Comparison of ENCODE assay signal across 8 cellular contexts in the genomic region with DNA sequence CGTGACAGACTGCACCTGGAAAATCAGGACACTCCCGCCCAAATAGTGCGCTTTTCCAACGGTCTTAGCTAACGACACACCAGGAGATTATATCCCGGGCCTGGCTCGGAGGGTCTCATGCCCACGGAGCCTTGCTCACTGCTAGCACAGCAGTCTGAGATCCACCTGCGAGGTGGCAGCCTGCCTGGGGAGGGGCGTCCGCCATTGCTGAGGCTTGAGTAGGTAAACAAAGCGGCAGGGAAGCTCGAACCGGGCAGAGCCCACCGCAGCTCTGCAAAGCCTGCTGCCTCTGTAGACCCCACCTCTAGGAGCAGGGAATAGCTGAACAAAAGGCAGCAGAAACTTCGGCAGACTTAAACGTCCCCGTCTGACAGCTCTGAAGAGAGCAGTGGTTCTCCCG.
"Had no signal": no experiment of that assay in that cellular context is flagged by ENCODE, and none has a peak within 500 bp of the region (broad histone marks: within the 10 kb centered on the region; RNA-seq: fewer than 3 reads in every experiment).

No MANE protein-coding gene starts in this region.

- H3K9me3 Mint-ChIP-seq: HFFc6 had no signal

- H3K9me3 ChIP-seq: HAP-1 had no signal

- H3K27ac ChIP-seq: GM23248 had no signal

- ATAC-seq: HCT116, K562 had no signal

- H3K4me3 Mint-ChIP-seq: HFFc6 had no signal

- DNase-seq: GM23248, GOT3, H7, HFFc6, IMR-90 had no signal

- H3K4me3 ChIP-seq: GM23248, HAP-1, K562 had no signal

- H3K4me1 ChIP-seq: HAP-1 had no signal

- H3K27ac Mint-ChIP-seq: HFFc6 had no signal

- H3K36me3 ChIP-seq: HAP-1 had no signal
